8 cellular contexts compared by ENCODE assay signal in genomic region chr1:35079003-35079930, GRCh38. TPM values are rescaled to one million over a fixed set of nuclear protein-coding genes. Genes with fewer than 3 reads are reported as not detected.
DNase-seq lines count a peak whose midpoint lies in the region; TF ChIP-seq lines count a peak whose summit lies in the region.

TSS of gene ZMYM1 (plus strand) at chr1:35079385. CDS start at chr1:35093988, 14,603 bp downstream.

- peak; percentile 80 for DNase-seq in COLO829 (ENCODE audit: low spot score)
- DNase-seq in GM20000 (ENCODE audit: low spot score) = peak; percentile 85
- peak; percentile 90 for DNase-seq in HT1080 (ENCODE audit: low read depth)
- peak; percentile 44 for DNase-seq in NOMO-1 treated with dmso at 0.1 percent for 144 hours (lab: John Stamatoyannopoulos, UW; ENCODE audit: unreplicated experiment)
- peak; percentile 74 for DNase-seq in activated T-cell treated with anti-CD3 and anti-CD28 coated beads for 1 hour (ENCODE audit: low read depth)
- peak; percentile 89 for DNase-seq in epithelial cell of esophagus (ENCODE audit: low read depth)
- DNase-seq in stimulated activated CD8-positive, alpha-beta memory T cell treated with anti-CD3 and anti-CD28 coated beads, Interleukin-2, amount 100 ng/mL, for 48 hours (ENCODE audit: low read depth in 2 of 2) = peak; percentile 78 to 86

- peaks cover 17% of the 10 kb centered on the region for H3K4me1 ChIP-seq in mononuclear cell (ENCODE audit: insufficient read depth, low read length)

- no peaks in the 10 kb centered on the region for H3K27me3 ChIP-seq in mononuclear cell (ENCODE audit: insufficient read depth, low read length)

- no peak for TF ChIP-seq CTCF in GM20000 (IDR thresholded peaks at IDR 0.05; ENCODE audit: extremely low read depth, missing control alignments)
- no peak for TF ChIP-seq CTCF in epithelial cell of esophagus (IDR thresholded peaks at IDR 0.05; ENCODE audit: insufficient read depth, low read depth, low read length, missing control alignments)

- no peaks in the 10 kb centered on the region for H3K9me3 ChIP-seq in mononuclear cell (ENCODE audit: low read depth, low read length)

- H3K4me3 ChIP-seq in epithelial cell of esophagus (ENCODE audit: low read length) (peak within 1 kb of the TSS; percentile 88), mononuclear cell (ENCODE audit: low read length) (peak within 1 kb of the TSS; percentile 85)

RNA-seq across cellular contexts. Expression of gene ZMYM1, which starts in this region (rescaled TPM):
- total RNA-seq in HT1080 (2014; rRNA removed; shearing (Covaris generic)) = 16.2 and 19.7 TPM in 2 replicates
- polyA plus RNA-seq in HT1080 (2015; cell fraction: cytosol; rRNA removed) = 10.1 and 12.7 TPM in 2 replicates
- polyA plus RNA-seq in HT1080 (2015; cell fraction: nucleus; rRNA removed) = 46.6 and 49.1 TPM in 2 replicates
- 17.3 TPM for total RNA-seq in mononuclear cell

Comparison
In these comparisons a context has a peak if more than half of its experiments do, and no peak if none do; other contexts are left out.
1. Peak in every context shown above with its lines: DNase-seq and H3K4me3 ChIP-seq.